ENCODE assay signal across 20 cellular contexts in genomic region chr5:91277093-91277626, GRCh38.
"Had no signal": no experiment of that assay in that cellular context is flagged by ENCODE, and none has a peak within 500 bp of the region (broad histone marks: within the 10 kb centered on the region; RNA-seq: fewer than 3 reads in every experiment).

No MANE protein-coding gene starts in this region.

- H3K36me3 Mint-ChIP-seq: memory B cell; naive thymus-derived CD8-positive, alpha-beta T cell; type B pancreatic cell had no signal

- H3K27me3 ChIP-seq: adrenal gland, suprapubic skin had no signal

- H3K27ac Mint-ChIP-seq: activated CD8-positive, alpha-beta T cell treated with anti-CD3 and anti-CD28 coated beads for 36 hours; memory B cell; stimulated activated naive CD8-positive, alpha-beta T cell treated with anti-CD3 and anti-CD28 coated beads, Interleukin-15, Interleukin-2, amounts not matched to agents 100 ng/mL and 50 ng/mL, for 24 hours; T-helper 17 cell; type B pancreatic cell had no signal

- H3K4me3 Mint-ChIP-seq: activated CD8-positive, alpha-beta T cell treated with anti-CD3 and anti-CD28 coated beads for 36 hours; activated T-cell treated with anti-CD3 and anti-CD28 coated beads, Interleukin-2, amount 50 U/mL, for 4 hours; memory B cell; stimulated activated naive CD8-positive, alpha-beta T cell treated with anti-CD3 and anti-CD28 coated beads, Interleukin-15, Interleukin-2, amounts not matched to agents 100 ng/mL and 50 ng/mL, for 24 hours; T-helper 17 cell; type B pancreatic cell had no signal

- DNase-seq: activated CD8-positive, alpha-beta T cell treated with anti-CD3 and anti-CD28 coated beads for 36 hours; activated effector memory CD4-positive, alpha-beta T cell treated with Interleukin-2 at 50 U/mL for 16 hours; activated naive CD4-positive, alpha-beta T cell treated with anti-CD3 and anti-CD28 coated beads, Interleukin-2, amount 50 U/mL, for 16 hours; activated T-cell treated with anti-CD3 and anti-CD28 coated beads, Interleukin-2, amount 50 U/mL, for 4 hours; adrenal gland; central memory CD4-positive, alpha-beta T cell; islet precursor cell; left ventricle myocardium inferior; naive thymus-derived CD8-positive, alpha-beta T cell; nucleus accumbens; posterior cingulate gyrus; right cardiac atrium; T-helper 17 cell; WERI-Rb-1 had no signal

- H3K27me3 Mint-ChIP-seq: activated CD8-positive, alpha-beta T cell treated with anti-CD3 and anti-CD28 coated beads for 36 hours; stimulated activated naive CD8-positive, alpha-beta T cell treated with anti-CD3 and anti-CD28 coated beads, Interleukin-15, Interleukin-2, amounts not matched to agents 100 ng/mL and 50 ng/mL, for 24 hours; T-helper 17 cell; type B pancreatic cell had no signal

- H3K4me3 ChIP-seq: adrenal gland, coronary artery, left ventricle myocardium inferior, suprapubic skin had no signal

- H3K36me3 ChIP-seq: adrenal gland, left ventricle myocardium inferior, suprapubic skin, WERI-Rb-1 had no signal

- ATAC-seq: activated CD8-positive, alpha-beta T cell treated with anti-CD3 and anti-CD28 coated beads for 36 hours; activated T-cell treated with anti-CD3 and anti-CD28 coated beads, Interleukin-2, amount 50 U/mL, for 4 hours; esophagus mucosa; naive thymus-derived CD8-positive, alpha-beta T cell; right cardiac atrium; T-helper 17 cell had no signal

- H3K9me3 Mint-ChIP-seq: activated T-cell treated with anti-CD3 and anti-CD28 coated beads, Interleukin-2, amount 50 U/mL, for 4 hours; naive thymus-derived CD8-positive, alpha-beta T cell; stimulated activated naive CD8-positive, alpha-beta T cell treated with anti-CD3 and anti-CD28 coated beads, Interleukin-15, Interleukin-2, amounts not matched to agents 100 ng/mL and 50 ng/mL, for 24 hours; type B pancreatic cell had no signal

- H3K9me3 ChIP-seq: adrenal gland, left ventricle myocardium inferior, suprapubic skin had no signal

- H3K27ac ChIP-seq: adrenal gland, coronary artery, left ventricle myocardium inferior, suprapubic skin, WERI-Rb-1 had no signal
